ENCODE assay signal across 8 cellular contexts in genomic region chr5:31854625-31855526, GRCh38.
A peak's percentile ranks its signal among the peaks of the same experiment; 100 is the strongest.
DNase-seq lines count a peak whose midpoint lies in the region; ATAC-seq, FAIRE-seq and TF ChIP-seq lines count a peak whose summit lies in the region.

No MANE protein-coding gene starts in this region.

- H3K36me3 Mint-ChIP-seq in T-helper 17 cell (ENCODE audit: low read depth) = peaks cover 2% of the 10 kb centered on the region
- H3K36me3 Mint-ChIP-seq in stimulated activated naive B cell treated with anti-CD40 and anti-IgM and Interleukin-4, amounts not matched to agents 10 μg/mL and 1 μg/mL and 100 μg/mL, for 72 hours = peaks cover 6% of the 10 kb centered on the region in 2 donors

- H3K4me3 ChIP-seq in dorsolateral prefrontal cortex = peak overlapping the region; percentile 38 to 93 (median 75)

- TF ChIP-seq CTCF in dorsolateral prefrontal cortex (IDR thresholded peaks at IDR 0.05 in 54 of 56, conservative IDR thresholded peaks at IDR 0.05 in 2 of 56; ENCODE audit: low read depth in 1 of 56, partially characterized antibody in 56 of 56) (peak in 54 of 56 donors; percentile 20 to 70 (median 46)), GM20000 (IDR thresholded peaks at IDR 0.05; ENCODE audit: extremely low read depth, missing control alignments) (no peak)

- no peak for TF ChIP-seq POLR2A in H54 (IDR thresholded peaks at IDR 0.05; ENCODE audit: low read depth, low read length)

- peak overlapping the region; percentile 85 for H3K4me3 Mint-ChIP-seq in T-helper 17 cell
- H3K4me3 Mint-ChIP-seq in stimulated activated naive B cell treated with anti-CD40 and anti-IgM and Interleukin-4, amounts not matched to agents 10 μg/mL and 1 μg/mL and 100 μg/mL, for 72 hours = peak overlapping the region; percentile 10 to 57

- ATAC-seq in T-helper 17 cell (no peak), left lobe of liver (peak; percentile 48)
- peak in 1 of 2 donors; percentile 16 for ATAC-seq in stimulated activated naive B cell treated with anti-CD40 and anti-IgM and Interleukin-4, amounts not matched to agents 10 μg/mL and 1 μg/mL and 100 μg/mL, for 72 hours (replicated peaks)

- H3K9me3 ChIP-seq in T-helper 17 cell (ENCODE audit: control insufficient read depth, low read length, poor library complexity, severe bottlenecking) = no peaks in the 10 kb centered on the region

- no peak overlapping the region for H3K27ac Mint-ChIP-seq in T-helper 17 cell
- H3K27ac Mint-ChIP-seq in stimulated activated naive B cell treated with anti-CD40 and anti-IgM and Interleukin-4, amounts not matched to agents 10 μg/mL and 1 μg/mL and 100 μg/mL, for 72 hours = no peak overlapping the region

- peaks cover 47% of the 10 kb centered on the region for H3K27me3 Mint-ChIP-seq in T-helper 17 cell
- H3K27me3 Mint-ChIP-seq in stimulated activated naive B cell treated with anti-CD40 and anti-IgM and Interleukin-4, amounts not matched to agents 10 μg/mL and 1 μg/mL and 100 μg/mL, for 72 hours = peaks cover 39 to 45% of the 10 kb centered on the region in 2 donors

- intact Hi-C loops in dorsolateral prefrontal cortex (cut with DNase I) = loop anchor here in 1 of 2 donors (2.0 to 5.0 kb wide), 2 partner anchors 37 to 56 kb away; no protein-coding TSS in a partner anchor

- FAIRE-seq in H54 (lab: Jason Lieb, UNC) = no peak

- DNase-seq in H54 (ENCODE audit: insufficient read length, low spot score) (peak; percentile 27), T-helper 17 cell (no peak), dorsolateral prefrontal cortex (peak; percentile 17 to 75 (median 64)), left lobe of liver (ENCODE audit: low spot score) (no peak), cerebellum (ENCODE audit: low spot score) (no peak), GM20000 (ENCODE audit: low spot score) (no peak), NCI-H446 treated with DMSO at 0.1 percent for 48 hours (lab: John Stamatoyannopoulos, UW) (no peak)
- no peak for DNase-seq in stimulated activated naive B cell treated with anti-CD40 and anti-IgM and Interleukin-4, amounts not matched to agents 10 μg/mL and 1 μg/mL and 100 μg/mL, for 72 hours

- peaks cover 13% of the 10 kb centered on the region for H3K4me1 Mint-ChIP-seq in T-helper 17 cell
- H3K4me1 Mint-ChIP-seq in stimulated activated naive B cell treated with anti-CD40 and anti-IgM and Interleukin-4, amounts not matched to agents 10 μg/mL and 1 μg/mL and 100 μg/mL, for 72 hours = peaks cover 8 to 18% of the 10 kb centered on the region in 2 donors

- peaks cover 10 to 18% of the 10 kb centered on the region in 2 donors for H3K9me3 Mint-ChIP-seq in stimulated activated naive B cell treated with anti-CD40 and anti-IgM and Interleukin-4, amounts not matched to agents 10 μg/mL and 1 μg/mL and 100 μg/mL, for 72 hours

- peak overlapping the region in 58 of 59 donors; percentile 2 to 93 (median 80) for H3K27ac ChIP-seq in dorsolateral prefrontal cortex

- H3K27me3 ChIP-seq in dorsolateral prefrontal cortex = peaks cover 0 to 3% (median 0%) of the 10 kb centered on the region in 45 donors

Comparison
In these comparisons a context has a peak if more than half of its experiments do, and no peak if none do; other contexts are left out.
1. DNase-seq: peak in H54 (single experiment) and dorsolateral prefrontal cortex (10 of 10); none in T-helper 17 cell (0 of 3), left lobe of liver (single experiment), stimulated activated naive B cell treated with anti-CD40 and anti-IgM and Interleukin-4, amounts not matched to agents 10 μg/mL and 1 μg/mL and 100 μg/mL, for 72 hours (single experiment), cerebellum (single experiment), GM20000 (single experiment) and NCI-H446 treated with DMSO at 0.1 percent for 48 hours (single experiment).